ENCODE assay signal across 1 cellular context in genomic region chr15:83556754-83557153, GRCh38.
TF ChIP-seq lines count a peak whose summit lies in the region.

No MANE protein-coding gene starts in this region.

TF ChIP-seq in K562, 482 proteins besides CTCF, POLR2A, EP300 and RAD21 (continued from another document):
- TF ChIP-seq, protein P1, sequence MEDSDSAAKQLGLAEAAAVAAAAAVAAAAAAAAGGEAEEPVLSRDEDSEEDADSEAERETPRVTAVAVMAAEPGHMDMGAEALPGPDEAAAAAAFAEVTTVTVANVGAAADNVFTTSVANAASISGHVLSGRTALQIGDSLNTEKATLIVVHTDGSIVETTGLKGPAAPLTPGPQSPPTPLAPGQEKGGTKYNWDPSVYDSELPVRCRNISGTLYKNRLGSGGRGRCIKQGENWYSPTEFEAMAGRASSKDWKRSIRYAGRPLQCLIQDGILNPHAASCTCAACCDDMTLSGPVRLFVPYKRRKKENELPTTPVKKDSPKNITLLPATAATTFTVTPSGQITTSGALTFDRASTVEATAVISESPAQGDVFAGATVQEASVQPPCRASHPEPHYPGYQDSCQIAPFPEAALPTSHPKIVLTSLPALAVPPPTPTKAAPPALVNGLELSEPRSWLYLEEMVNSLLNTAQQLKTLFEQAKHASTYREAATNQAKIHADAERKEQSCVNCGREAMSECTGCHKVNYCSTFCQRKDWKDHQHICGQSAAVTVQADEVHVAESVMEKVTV (CRISPR knock-in tag; IDR thresholded peaks at IDR 0.05): no peak
- TF ChIP-seq SAFB2 (IDR thresholded peaks at IDR 0.05; ENCODE audit: borderline replicate concordance, low read depth, low read length, severe bottlenecking) (no peak), ILK (tag; IDR thresholded peaks at IDR 0.05; ENCODE audit: borderline replicate concordance, low read depth) (no peak), ETV6 (IDR thresholded peaks at IDR 0.05; ENCODE audit: borderline replicate concordance in 1 of 2, low read depth in 2 of 2, low read length in 1 of 2) (no peak), ETV6 (CRISPR knock-in tag; IDR thresholded peaks at IDR 0.05; ENCODE audit: borderline replicate concordance) (no peak), GABPB2 (CRISPR knock-in tag; conservative IDR thresholded peaks at IDR 0.05) (no peak), MAFF (IDR thresholded peaks at IDR 0.05; ENCODE audit: low read length) (no peak), TEAD1 (CRISPR knock-in tag; IDR thresholded peaks at IDR 0.05) (no peak)
- TF ChIP-seq, protein P2, sequence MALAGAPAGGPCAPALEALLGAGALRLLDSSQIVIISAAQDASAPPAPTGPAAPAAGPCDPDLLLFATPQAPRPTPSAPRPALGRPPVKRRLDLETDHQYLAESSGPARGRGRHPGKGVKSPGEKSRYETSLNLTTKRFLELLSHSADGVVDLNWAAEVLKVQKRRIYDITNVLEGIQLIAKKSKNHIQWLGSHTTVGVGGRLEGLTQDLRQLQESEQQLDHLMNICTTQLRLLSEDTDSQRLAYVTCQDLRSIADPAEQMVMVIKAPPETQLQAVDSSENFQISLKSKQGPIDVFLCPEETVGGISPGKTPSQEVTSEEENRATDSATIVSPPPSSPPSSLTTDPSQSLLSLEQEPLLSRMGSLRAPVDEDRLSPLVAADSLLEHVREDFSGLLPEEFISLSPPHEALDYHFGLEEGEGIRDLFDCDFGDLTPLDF (CRISPR knock-in tag; IDR thresholded peaks at IDR 0.05): no peak
